9 cellular contexts compared by ENCODE assay signal in genomic region chr1:228174482-228175315, GRCh38. TPM values are rescaled to one million over a fixed set of nuclear protein-coding genes. Genes with fewer than 3 reads are reported as not detected.
DNase-seq lines count a peak whose midpoint lies in the region; ATAC-seq and TF ChIP-seq lines count a peak whose summit lies in the region.
"Had no signal": no experiment of that assay in that cellular context is flagged by ENCODE, and none has a peak within 500 bp of the region (broad histone marks: within the 10 kb centered on the region; RNA-seq: fewer than 3 reads in every experiment).

No MANE protein-coding gene starts in this region.

- no peak overlapping the region for H3K27ac ChIP-seq in CD4-positive, CD25-positive, alpha-beta regulatory T cell (ENCODE audit: insufficient read depth, low read length, poor library complexity, severe bottlenecking)
- H3K27ac ChIP-seq in transverse colon, result peak overlapping the region in 1 of 4 donors; percentile 35

- peak; percentile 22 to 30 for ATAC-seq in CD4-positive, CD25-positive, alpha-beta regulatory T cell (ENCODE audit: low read depth in 2 of 2)
- ATAC-seq in activated B cell treated with CpG ODN at 0.5 μM for 24 hours (ENCODE audit: low read depth) (peak; percentile 59), left lobe of liver (peak; percentile 37), GM18907 (IDR thresholded peaks at IDR 0.05; ENCODE audit: unreplicated experiment) (no peak)

- no peak overlapping the region for H3K4me3 Mint-ChIP-seq in CD4-positive, CD25-positive, alpha-beta regulatory T cell
- no peak overlapping the region for H3K4me3 Mint-ChIP-seq in activated B cell treated with CpG ODN at 0.5 μM for 24 hours

- POLR2A ChIA-PET in activated B cell treated with CpG ODN at 0.5 μM for 24 hours (lab: Charles Lee), result interaction anchor here (0.5 to 1.9 kb wide), 2 partner anchors 9 to 39 kb away, joined by 3 to 11 read pairs; partner anchors contain the start of gene IBA57

- H3K4me1 Mint-ChIP-seq in CD4-positive, CD25-positive, alpha-beta regulatory T cell, result peaks cover 0 to 14% (median 5%) of the 10 kb centered on the region in 4 donors
- H3K4me1 Mint-ChIP-seq in activated B cell treated with CpG ODN at 0.5 μM for 24 hours, result peaks cover 6% of the 10 kb centered on the region

- no peaks in the 10 kb centered on the region for H3K9me3 ChIP-seq in CD4-positive, CD25-positive, alpha-beta regulatory T cell (ENCODE audit: control insufficient read depth in 2 of 2, low read length in 2 of 2)
- no peaks in the 10 kb centered on the region for H3K9me3 ChIP-seq in transverse colon

- H3K36me3 ChIP-seq in CD4-positive, CD25-positive, alpha-beta regulatory T cell (ENCODE audit: control insufficient read depth, insufficient read depth, low read length), result no peaks in the 10 kb centered on the region
- H3K36me3 ChIP-seq in transverse colon, result no peaks in the 10 kb centered on the region

- H3K36me3 Mint-ChIP-seq in CD4-positive, CD25-positive, alpha-beta regulatory T cell, result no peaks in the 10 kb centered on the region
- peaks cover 17% of the 10 kb centered on the region for H3K36me3 Mint-ChIP-seq in activated B cell treated with CpG ODN at 0.5 μM for 24 hours (ENCODE audit: low read depth)

- WGBS in transverse colon (ENCODE audit: low coverage in 1 of 2), 2 donors, result 98% methylated on average over 25 of the region's 52 CpGs; no CpG with 5 or more reads in 1 of the 2 donors

- H3K9me3 Mint-ChIP-seq in CD4-positive, CD25-positive, alpha-beta regulatory T cell, result peaks cover 0 to 1% (median 0%) of the 10 kb centered on the region in 7 donors
- H3K9me3 Mint-ChIP-seq in activated B cell treated with CpG ODN at 0.5 μM for 24 hours, result no peaks in the 10 kb centered on the region

- in situ Hi-C loops in transverse colon (cut with MboI; ENCODE audit: low pct_ligation_motif_present in 1 of 4, low pct_unique_long_range_greater_than_20kb in 1 of 4, low sequenced_read_pairs in 3 of 4), result loop anchor here in 1 of 4 donors (10.0 kb wide), 1 partner anchor 50 kb away; no protein-coding TSS in a partner anchor

- CTCF ChIA-PET in activated B cell treated with CpG ODN at 0.5 μM for 24 hours (lab: Charles Lee), result no interaction called here

- intact Hi-C loops in activated B cell treated with CpG ODN at 0.5 μM for 24 hours (cut with micrococcal nuclease), result loop anchor here (1.0 to 2.0 kb wide), 4 partner anchors 8 to 386 kb away; partner anchors contain the start of genes GUK1 and MRPL55
- intact Hi-C loops in transverse colon (cut with DNase I; ENCODE audit: low total_unique reads), result no loop called here

- peak overlapping the region in 1 of 3 donors; percentile 66 for H3K27ac Mint-ChIP-seq in CD4-positive, CD25-positive, alpha-beta regulatory T cell
- H3K27ac Mint-ChIP-seq in activated B cell treated with CpG ODN at 0.5 μM for 24 hours, result no peak overlapping the region

- H3K4me3 ChIP-seq in CD4-positive, CD25-positive, alpha-beta regulatory T cell (ENCODE audit: low read depth, low read length), result no peak overlapping the region
- H3K4me3 ChIP-seq in transverse colon, result peak overlapping the region in 2 of 4 donors; percentile 10 to 26

- H3K27me3 Mint-ChIP-seq in CD4-positive, CD25-positive, alpha-beta regulatory T cell, result no peaks in the 10 kb centered on the region
- no peaks in the 10 kb centered on the region for H3K27me3 Mint-ChIP-seq in activated B cell treated with CpG ODN at 0.5 μM for 24 hours

- no peaks in the 10 kb centered on the region for H3K27me3 ChIP-seq in CD4-positive, CD25-positive, alpha-beta regulatory T cell (ENCODE audit: control insufficient read depth, insufficient read depth, low read length)
- no peaks in the 10 kb centered on the region for H3K27me3 ChIP-seq in transverse colon

- TF ChIP-seq CTCF in GM20000 (IDR thresholded peaks at IDR 0.05; ENCODE audit: extremely low read depth, missing control alignments) (no peak), activated B cell treated with CpG ODN at 0.5 μM for 24 hours (IDR thresholded peaks at IDR 0.05) (no peak), transverse colon (IDR thresholded peaks at IDR 0.05) (no peak)

- no peak for TF ChIP-seq EP300 in transverse colon (IDR thresholded peaks at IDR 0.05; ENCODE audit: low read depth)

- DNase-seq in CD4-positive, CD25-positive, alpha-beta regulatory T cell, result peak in 2 of 3 donors; percentile 49 to 57
- DNase-seq in GM20000 (ENCODE audit: low spot score) (peak; percentile 62), activated B cell treated with CpG ODN at 0.5 μM for 24 hours (no peak), left lobe of liver (ENCODE audit: low spot score) (no peak), transverse colon (no peak), HPDE6-E6E7 (ENCODE audit: extremely low spot score) (no peak), NCI-H2107 treated with DMSO at 0.1 percent for 48 hours (lab: John Stamatoyannopoulos, UW; ENCODE audit: unreplicated experiment) (no peak)
- DNase-seq: amniotic stem cell had no signal

- TF ChIP-seq POLR2A in transverse colon (IDR thresholded peaks at IDR 0.05), result no peak

- H3K4me1 ChIP-seq in CD4-positive, CD25-positive, alpha-beta regulatory T cell (ENCODE audit: control insufficient read depth, insufficient read depth, low read length, poor library complexity, severe bottlenecking), result no peaks in the 10 kb centered on the region
- H3K4me1 ChIP-seq in transverse colon, result peaks cover 0 to 13% (median 2%) of the 10 kb centered on the region in 4 donors

RNA-seq across cellular contexts. Expression of gene IBA57, which starts 9.1 kb away (rescaled TPM):
- 17.0 TPM for total RNA-seq in CD4-positive, CD25-positive, alpha-beta regulatory T cell
- polyA plus RNA-seq in CD4-positive, CD25-positive, alpha-beta regulatory T cell, result 1 to 10 TPM; 2.0 to 5.5 (median 4.0) TPM
- total RNA-seq in activated B cell treated with CpG ODN at 0.5 μM for 24 hours (10.8 and 14.5 TPM in 2 replicates), left lobe of liver (9.8 TPM), transverse colon (10 to 100 TPM in 3 of 4 donors, 1 to 10 TPM in 1; 7.5 to 13.5 (median 10.4) TPM)

RNA-seq across cellular contexts. Expression of gene GJC2, which starts 25.0 kb away (rescaled TPM):
- total RNA-seq in CD4-positive, CD25-positive, alpha-beta regulatory T cell, result 2.8 TPM
- not detected for polyA plus RNA-seq in CD4-positive, CD25-positive, alpha-beta regulatory T cell
- total RNA-seq in activated B cell treated with CpG ODN at 0.5 μM for 24 hours (0.24 and 0.35 TPM in 2 replicates), left lobe of liver (0.50 TPM), transverse colon (1 to 10 TPM in 2 of 4 donors, under 1 TPM in 2; 0.20 to 7.1 (median 1.4) TPM)

RNA-seq across cellular contexts. Expression of gene OBSCN, which starts 33.1 kb away (rescaled TPM):
- total RNA-seq in CD4-positive, CD25-positive, alpha-beta regulatory T cell, result 57.1 TPM
- 1 to 10 TPM in 3 of 4 donors, under 1 TPM in 1; 0.13 to 1.2 (median 1.1) TPM for polyA plus RNA-seq in CD4-positive, CD25-positive, alpha-beta regulatory T cell
- total RNA-seq in activated B cell treated with CpG ODN at 0.5 μM for 24 hours (16.1 and 19.8 TPM in 2 replicates), left lobe of liver (3.1 TPM), transverse colon (10 to 100 TPM; 11.9 to 21.7 (median 15.8) TPM)

RNA-seq across cellular contexts. Expression of gene GUK1, which starts 34.6 kb away (rescaled TPM):
- 270 TPM for total RNA-seq in CD4-positive, CD25-positive, alpha-beta regulatory T cell
- 100 to 1,000 TPM; 329 to 413 (median 371) TPM for polyA plus RNA-seq in CD4-positive, CD25-positive, alpha-beta regulatory T cell
- total RNA-seq in activated B cell treated with CpG ODN at 0.5 μM for 24 hours, result 104 and 119 TPM in 2 replicates
- 128 TPM for total RNA-seq in left lobe of liver
- 100 to 1,000 TPM; 183 to 573 (median 382) TPM for total RNA-seq in transverse colon

Comparison
In these comparisons a context has a peak if more than half of its experiments do, and no peak if none do; other contexts are left out.
1. DNase-seq: peak in CD4-positive, CD25-positive, alpha-beta regulatory T cell (2 of 3) and GM20000 (single experiment); none in activated B cell treated with CpG ODN at 0.5 μM for 24 hours (single experiment), left lobe of liver (single experiment), transverse colon (single experiment), HPDE6-E6E7 (single experiment) and NCI-H2107 treated with DMSO at 0.1 percent for 48 hours (single experiment).